In the genomic region with DNA sequence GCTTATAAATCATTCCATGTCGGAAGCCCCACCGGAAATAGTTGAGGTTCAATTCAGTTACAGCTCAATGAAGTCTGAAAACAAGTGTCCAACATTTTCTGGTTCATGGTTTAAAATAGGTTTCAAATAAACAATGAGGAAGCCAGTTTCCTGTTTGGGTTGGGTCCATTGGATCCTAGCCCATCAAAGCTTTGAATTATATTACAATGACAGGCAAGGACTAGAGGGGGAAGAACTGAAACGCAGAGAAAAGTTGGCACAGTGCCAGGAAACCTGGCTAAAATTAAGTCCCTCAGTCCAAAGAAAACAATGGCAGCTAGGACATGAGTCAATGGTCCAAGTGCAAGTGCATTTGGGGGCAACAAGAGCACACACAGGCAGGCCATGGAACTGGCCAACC, we compare ENCODE assay signal across 1 cellular context.
TF ChIP-seq lines count a peak whose summit lies in the region.

No MANE protein-coding gene starts in this region.

TF ChIP-seq in H1, 55 proteins besides CTCF, POLR2A, EP300 and RAD21 (continued from another document):
- TF ChIP-seq CHD7 (IDR thresholded peaks at IDR 0.05; ENCODE audit: insufficient replicate concordance, low read length) (no peak), CREB1 (IDR thresholded peaks at IDR 0.05) (no peak), TEAD4 (IDR thresholded peaks at IDR 0.05; ENCODE audit: low read depth, low read length) (no peak), SRF (IDR thresholded peaks at IDR 0.05; ENCODE audit: low read depth, low read length) (no peak), CTBP2 (IDR thresholded peaks at IDR 0.05; ENCODE audit: borderline replicate concordance, insufficient read depth, insufficient read length, low read length) (no peak), JUN (IDR thresholded peaks at IDR 0.05; ENCODE audit: low read depth, low read length) (no peak)
